ENCODE assay signal across 14 cellular contexts in genomic region chr9:91187965-91188344, GRCh38.
DNase-seq lines count a peak whose midpoint lies in the region; ATAC-seq and TF ChIP-seq lines count a peak whose summit lies in the region.
"Had no signal": no experiment of that assay in that cellular context is flagged by ENCODE, and none has a peak within 500 bp of the region (broad histone marks: within the 10 kb centered on the region; RNA-seq: fewer than 3 reads in every experiment).

No MANE protein-coding gene starts in this region.

- peaks cover 10% of the 10 kb centered on the region for H3K4me1 ChIP-seq in right cardiac atrium (ENCODE audit: control insufficient read depth, insufficient read depth, low read length)
- peaks cover 8 to 28% of the 10 kb centered on the region in 2 donors for H3K4me1 ChIP-seq in left lung

- H3K9me3 ChIP-seq in right cardiac atrium (ENCODE audit: control insufficient read depth, low read length) (no peaks in the 10 kb centered on the region), left lung (no peaks in the 10 kb centered on the region)

- intact Hi-C loops in Right ventricle myocardium superior (cut with DNase I) (no loop called here), Right ventricle myocardium inferior (cut with DNase I) (loop anchor here (5.0 kb wide), 1 partner anchor 126 kb away; no protein-coding TSS in a partner anchor), right cardiac atrium (cut with DNase I) (no loop called here), left lung (cut with DNase I) (no loop called here)

- no peak for TF ChIP-seq CTCF in left lung (IDR thresholded peaks at IDR 0.05)

- peak; percentile 50 for ATAC-seq in Right ventricle myocardium superior (ENCODE audit: poor library complexity)
- ATAC-seq in Right ventricle myocardium inferior, result no peak
- peak; percentile 42 to 46 for ATAC-seq in right cardiac atrium
- ATAC-seq in left lung, result no peak
- ATAC-seq in HG03442 (IDR thresholded peaks at IDR 0.05; ENCODE audit: unreplicated experiment), result no peak
- ATAC-seq: activated CD8-positive, alpha-beta memory T cell treated with anti-CD3 and anti-CD28 coated beads, Interleukin-2, amount 10 ng/mL, durations not matched to agents 7 days and 5 days had no signal

- H3K36me3 ChIP-seq in left lung, result no peaks in the 10 kb centered on the region

- no peak for DNase-seq in Right ventricle myocardium superior
- DNase-seq in Right ventricle myocardium inferior (ENCODE audit: missing footprints), result no peak
- DNase-seq in brain pericyte (ENCODE audit: low read depth, low spot score), result peak; percentile 53
- peak in 1 of 3 donors; percentile 45 for DNase-seq in right cardiac atrium
- no peak for DNase-seq in SIG-M5 (lab: John Stamatoyannopoulos, UW)
- DNase-seq in left lung, result no peak
- no peak for DNase-seq in GDM1 (lab: John Stamatoyannopoulos, UW)
- DNase-seq: activated CD8-positive, alpha-beta memory T cell treated with anti-CD3 and anti-CD28 coated beads, Interleukin-2, amount 10 ng/mL, durations not matched to agents 7 days and 5 days; DMS79 treated with DMSO at 0.1 percent for 48 hours; endodermal cell; NCI-H1048; NCI-H510A treated with DMSO at 0.1 percent for 48 hours had no signal

- 53% methylated on average over 2 of the region's 2 CpGs for WGBS in right cardiac atrium

- H3K27me3 ChIP-seq in right cardiac atrium (ENCODE audit: control insufficient read depth, insufficient read depth) (no peaks in the 10 kb centered on the region), left lung (no peaks in the 10 kb centered on the region)
- H3K27me3 ChIP-seq: hepatocyte had no signal

- H3K4me3 ChIP-seq in right cardiac atrium (ENCODE audit: low read length) (no peak overlapping the region), left lung (no peak overlapping the region)
- H3K4me3 ChIP-seq: hepatocyte had no signal

- no peak overlapping the region for H3K27ac ChIP-seq in right cardiac atrium (ENCODE audit: low read length)
- H3K27ac ChIP-seq in left lung, result no peak overlapping the region
- H3K27ac ChIP-seq: hepatocyte had no signal

Comparison
In these comparisons a context has a peak if more than half of its experiments do, and no peak if none do; other contexts are left out.
1. ATAC-seq: peak in Right ventricle myocardium superior (single experiment) and right cardiac atrium (2 of 2); none in Right ventricle myocardium inferior (single experiment), left lung (single experiment) and HG03442 (single experiment).